In the genomic region with DNA sequence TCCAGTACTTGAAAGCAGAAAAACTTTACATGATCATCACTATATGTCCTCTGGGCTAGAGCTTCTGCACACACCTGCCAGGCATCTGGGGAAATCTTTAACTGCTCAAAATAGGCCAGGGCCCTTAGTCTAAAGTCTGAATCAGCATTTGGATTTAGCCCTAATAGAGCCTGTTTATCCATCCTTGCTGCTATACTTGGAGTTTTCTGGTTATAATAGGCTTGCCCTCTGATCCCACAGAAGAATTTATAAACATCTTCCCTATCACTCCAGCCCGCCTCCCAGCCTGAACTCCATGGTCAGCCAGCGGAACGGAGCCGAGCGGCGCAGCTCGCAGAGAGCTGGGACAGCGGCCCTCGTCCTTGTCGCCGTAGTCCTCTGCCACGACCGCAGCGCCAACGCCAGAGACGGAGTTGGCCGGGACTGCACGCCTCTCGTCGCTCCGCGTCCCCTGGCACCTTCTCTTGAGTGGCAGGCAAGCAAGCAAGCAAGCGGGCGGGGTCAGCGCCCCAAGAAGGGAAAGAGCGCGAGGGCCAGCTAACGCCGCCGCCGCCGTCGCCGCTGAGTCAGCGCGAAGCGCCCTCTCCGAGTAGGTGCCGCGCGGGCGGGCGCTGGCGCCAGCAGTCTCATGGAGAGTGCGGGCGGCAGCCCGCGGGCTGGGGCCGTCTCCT, we compare ENCODE assay signal across 1 cellular context.
TF ChIP-seq lines count a peak whose summit lies in the region.

No MANE protein-coding gene starts in this region.

TF ChIP-seq in HepG2, 621 proteins besides CTCF, POLR2A, EP300 and RAD21 (continued from another document and continues in another):
- TF ChIP-seq ZNF512B (CRISPR knock-in tag; IDR thresholded peaks at IDR 0.05; ENCODE audit: borderline replicate concordance), result peak; percentile 99
- TF ChIP-seq ZMYM3 (CRISPR knock-in tag; IDR thresholded peaks at IDR 0.05), result peak; percentile 91
- TF ChIP-seq ZBTB8A (CRISPR knock-in tag; IDR thresholded peaks at IDR 0.05; ENCODE audit: borderline replicate concordance, low read depth), result no peak
- TF ChIP-seq ZNF317 (CRISPR knock-in tag; IDR thresholded peaks at IDR 0.05), result peak; percentile 80; the same call in 1 of the 2 replicates
- no peak for TF ChIP-seq THYN1 (CRISPR knock-in tag; IDR thresholded peaks at IDR 0.05; ENCODE audit: borderline replicate concordance, low read depth)
- no peak for TF ChIP-seq ZNF101 (CRISPR knock-in tag; IDR thresholded peaks at IDR 0.05; ENCODE audit: borderline replicate concordance, low read depth)
- TF ChIP-seq, protein P1, sequence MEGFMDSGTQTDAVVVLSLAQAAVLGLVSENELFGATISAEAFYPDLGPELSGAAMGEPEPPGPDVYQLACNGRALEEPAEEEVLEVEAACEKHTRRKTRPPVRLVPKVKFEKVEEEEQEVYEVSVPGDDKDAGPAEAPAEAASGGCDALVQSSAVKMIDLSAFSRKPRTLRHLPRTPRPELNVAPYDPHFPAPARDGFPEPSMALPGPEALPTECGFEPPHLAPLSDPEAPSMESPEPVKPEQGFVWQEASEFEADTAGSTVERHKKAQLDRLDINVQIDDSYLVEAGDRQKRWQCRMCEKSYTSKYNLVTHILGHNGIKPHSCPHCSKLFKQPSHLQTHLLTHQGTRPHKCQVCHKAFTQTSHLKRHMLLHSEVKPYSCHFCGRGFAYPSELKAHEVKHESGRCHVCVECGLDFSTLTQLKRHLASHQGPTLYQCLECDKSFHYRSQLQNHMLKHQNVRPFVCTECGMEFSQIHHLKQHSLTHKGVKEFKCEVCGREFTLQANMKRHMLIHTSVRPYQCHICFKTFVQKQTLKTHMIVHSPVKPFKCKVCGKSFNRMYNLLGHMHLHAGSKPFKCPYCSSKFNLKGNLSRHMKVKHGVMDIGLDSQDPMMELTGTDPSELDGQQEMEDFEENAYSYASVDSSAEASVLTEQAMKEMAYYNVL (CRISPR knock-in tag; IDR thresholded peaks at IDR 0.05; ENCODE audit: borderline replicate concordance), result 0 out of 2 replicates have a peak, but pooled peaks have one; percentile 79
- TF ChIP-seq ZNF678 (CRISPR knock-in tag; IDR thresholded peaks at IDR 0.05), result peak; percentile 77; the same call in 1 of the 2 replicates
- TF ChIP-seq ZNF383 (CRISPR knock-in tag; IDR thresholded peaks at IDR 0.05; ENCODE audit: borderline replicate concordance), result no peak
- TF ChIP-seq FOXA3 (CRISPR knock-in tag; IDR thresholded peaks at IDR 0.05), result peak; percentile 19; the same call in 1 of the 2 replicates
- no peak for TF ChIP-seq SNAPC2 (CRISPR knock-in tag; IDR thresholded peaks at IDR 0.05)
- TF ChIP-seq ZNF615 (CRISPR knock-in tag; IDR thresholded peaks at IDR 0.05; ENCODE audit: borderline replicate concordance), result no peak
- TF ChIP-seq MIXL1 (CRISPR knock-in tag; IDR thresholded peaks at IDR 0.05), result no peak
- TF ChIP-seq TAF15 (IDR thresholded peaks at IDR 0.05; ENCODE audit: low read depth, low read length, poor library complexity, severe bottlenecking), result no peak
- TF ChIP-seq MEF2D (CRISPR knock-in tag; IDR thresholded peaks at IDR 0.05), result peak; percentile 67; the same call in 1 of the 2 replicates
- TF ChIP-seq ZNF350 (CRISPR knock-in tag; IDR thresholded peaks at IDR 0.05; ENCODE audit: borderline replicate concordance, low read depth), result peak; percentile 79
- TF ChIP-seq DNMT1 (CRISPR knock-in tag; IDR thresholded peaks at IDR 0.05), result peak; percentile 74; the same call in 1 of the 2 replicates
- TF ChIP-seq ATF7 (IDR thresholded peaks at IDR 0.05), result no peak
- TF ChIP-seq ATF7 (CRISPR knock-in tag; IDR thresholded peaks at IDR 0.05), result no peak
- TF ChIP-seq ZFP90 (CRISPR knock-in tag; IDR thresholded peaks at IDR 0.05; ENCODE audit: borderline replicate concordance), result 0 out of 2 replicates have a peak, but pooled peaks have one; percentile 79
- TF ChIP-seq ZNF121 (CRISPR knock-in tag; IDR thresholded peaks at IDR 0.05), result no peak; the same call in 1 of the 2 replicates
- peak; percentile 71; the same call in 1 of the 2 replicates for TF ChIP-seq SMAD9 (CRISPR knock-in tag; IDR thresholded peaks at IDR 0.05)
- peak; percentile 93 for TF ChIP-seq LBX2 (CRISPR knock-in tag; IDR thresholded peaks at IDR 0.05; ENCODE audit: borderline replicate concordance)
- peak; percentile 81; the same call in 1 of the 2 replicates for TF ChIP-seq REPIN1 (CRISPR knock-in tag; IDR thresholded peaks at IDR 0.05; ENCODE audit: borderline replicate concordance, low read depth)
- no peak for TF ChIP-seq MYNN (CRISPR knock-in tag; IDR thresholded peaks at IDR 0.05; ENCODE audit: low read depth)
- TF ChIP-seq ZNF782 (CRISPR knock-in tag; IDR thresholded peaks at IDR 0.05; ENCODE audit: borderline replicate concordance), result no peak
- TF ChIP-seq RFX1 (IDR thresholded peaks at IDR 0.05), result no peak
- TF ChIP-seq ZNF839 (CRISPR knock-in tag; IDR thresholded peaks at IDR 0.05; ENCODE audit: borderline replicate concordance), result peak; percentile 83; the same call in 1 of the 2 replicates
- TF ChIP-seq KLF11 (CRISPR knock-in tag; IDR thresholded peaks at IDR 0.05), result no peak
- TF ChIP-seq, protein P2, sequence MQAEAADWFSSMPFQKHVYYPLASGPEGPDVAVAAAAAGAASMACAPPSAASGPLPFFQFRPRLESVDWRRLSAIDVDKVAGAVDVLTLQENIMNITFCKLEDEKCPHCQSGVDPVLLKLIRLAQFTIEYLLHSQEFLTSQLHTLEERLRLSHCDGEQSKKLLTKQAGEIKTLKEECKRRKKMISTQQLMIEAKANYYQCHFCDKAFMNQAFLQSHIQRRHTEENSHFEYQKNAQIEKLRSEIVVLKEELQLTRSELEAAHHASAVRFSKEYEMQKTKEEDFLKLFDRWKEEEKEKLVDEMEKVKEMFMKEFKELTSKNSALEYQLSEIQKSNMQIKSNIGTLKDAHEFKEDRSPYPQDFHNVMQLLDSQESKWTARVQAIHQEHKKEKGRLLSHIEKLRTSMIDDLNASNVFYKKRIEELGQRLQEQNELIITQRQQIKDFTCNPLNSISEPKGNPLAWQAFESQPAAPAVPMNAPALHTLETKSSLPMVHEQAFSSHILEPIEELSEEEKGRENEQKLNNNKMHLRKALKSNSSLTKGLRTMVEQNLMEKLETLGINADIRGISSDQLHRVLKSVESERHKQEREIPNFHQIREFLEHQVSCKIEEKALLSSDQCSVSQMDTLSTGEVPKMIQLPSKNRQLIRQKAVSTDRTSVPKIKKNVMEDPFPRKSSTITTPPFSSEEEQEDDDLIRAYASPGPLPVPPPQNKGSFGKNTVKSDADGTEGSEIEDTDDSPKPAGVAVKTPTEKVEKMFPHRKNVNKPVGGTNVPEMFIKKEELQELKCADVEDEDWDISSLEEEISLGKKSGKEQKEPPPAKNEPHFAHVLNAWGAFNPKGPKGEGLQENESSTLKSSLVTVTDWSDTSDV (CRISPR knock-in tag; IDR thresholded peaks at IDR 0.05), result peak; percentile 86; the same call in 1 of the 2 replicates
- peak; percentile 31 for TF ChIP-seq TARDBP (CRISPR knock-in tag; IDR thresholded peaks at IDR 0.05)
- TF ChIP-seq SIN3A (IDR thresholded peaks at IDR 0.05; ENCODE audit: borderline replicate concordance, low read depth, low read length), result no peak
- TF ChIP-seq PRDM10 (CRISPR knock-in tag; IDR thresholded peaks at IDR 0.05; ENCODE audit: low read depth), result peak; percentile 24; the same call in 1 of the 2 replicates
- TF ChIP-seq ZBTB7B (CRISPR knock-in tag; IDR thresholded peaks at IDR 0.05), result peak; percentile 75; the same call in 1 of the 2 replicates
- TF ChIP-seq ZNF12 (CRISPR knock-in tag; IDR thresholded peaks at IDR 0.05), result no peak
- TF ChIP-seq CHD2 (IDR thresholded peaks at IDR 0.05; ENCODE audit: low read depth, low read length), result 0 out of 2 replicates have a peak, but pooled peaks have one; percentile 8
- no peak for TF ChIP-seq SOX6 (IDR thresholded peaks at IDR 0.05)
- TF ChIP-seq SOX6 (CRISPR knock-in tag; IDR thresholded peaks at IDR 0.05), result peak; percentile 67; the same call in 1 of the 2 replicates
- TF ChIP-seq ZNF343 (CRISPR knock-in tag; IDR thresholded peaks at IDR 0.05), result no peak
- TF ChIP-seq, protein P3, sequence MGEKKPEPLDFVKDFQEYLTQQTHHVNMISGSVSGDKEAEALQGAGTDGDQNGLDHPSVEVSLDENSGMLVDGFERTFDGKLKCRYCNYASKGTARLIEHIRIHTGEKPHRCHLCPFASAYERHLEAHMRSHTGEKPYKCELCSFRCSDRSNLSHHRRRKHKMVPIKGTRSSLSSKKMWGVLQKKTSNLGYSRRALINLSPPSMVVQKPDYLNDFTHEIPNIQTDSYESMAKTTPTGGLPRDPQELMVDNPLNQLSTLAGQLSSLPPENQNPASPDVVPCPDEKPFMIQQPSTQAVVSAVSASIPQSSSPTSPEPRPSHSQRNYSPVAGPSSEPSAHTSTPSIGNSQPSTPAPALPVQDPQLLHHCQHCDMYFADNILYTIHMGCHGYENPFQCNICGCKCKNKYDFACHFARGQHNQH (CRISPR knock-in tag; IDR thresholded peaks at IDR 0.05), result peak; percentile 75
- no peak for TF ChIP-seq NFATC3 (CRISPR knock-in tag; IDR thresholded peaks at IDR 0.05)
- peak; percentile 41; the same call in 1 of the 2 replicates for TF ChIP-seq NFKBIZ (CRISPR knock-in tag; IDR thresholded peaks at IDR 0.05)
- peak; percentile 47; the same call in 1 of the 2 replicates for TF ChIP-seq SOX5 (CRISPR knock-in tag; IDR thresholded peaks at IDR 0.05; ENCODE audit: borderline replicate concordance)
- TF ChIP-seq, protein P4, sequence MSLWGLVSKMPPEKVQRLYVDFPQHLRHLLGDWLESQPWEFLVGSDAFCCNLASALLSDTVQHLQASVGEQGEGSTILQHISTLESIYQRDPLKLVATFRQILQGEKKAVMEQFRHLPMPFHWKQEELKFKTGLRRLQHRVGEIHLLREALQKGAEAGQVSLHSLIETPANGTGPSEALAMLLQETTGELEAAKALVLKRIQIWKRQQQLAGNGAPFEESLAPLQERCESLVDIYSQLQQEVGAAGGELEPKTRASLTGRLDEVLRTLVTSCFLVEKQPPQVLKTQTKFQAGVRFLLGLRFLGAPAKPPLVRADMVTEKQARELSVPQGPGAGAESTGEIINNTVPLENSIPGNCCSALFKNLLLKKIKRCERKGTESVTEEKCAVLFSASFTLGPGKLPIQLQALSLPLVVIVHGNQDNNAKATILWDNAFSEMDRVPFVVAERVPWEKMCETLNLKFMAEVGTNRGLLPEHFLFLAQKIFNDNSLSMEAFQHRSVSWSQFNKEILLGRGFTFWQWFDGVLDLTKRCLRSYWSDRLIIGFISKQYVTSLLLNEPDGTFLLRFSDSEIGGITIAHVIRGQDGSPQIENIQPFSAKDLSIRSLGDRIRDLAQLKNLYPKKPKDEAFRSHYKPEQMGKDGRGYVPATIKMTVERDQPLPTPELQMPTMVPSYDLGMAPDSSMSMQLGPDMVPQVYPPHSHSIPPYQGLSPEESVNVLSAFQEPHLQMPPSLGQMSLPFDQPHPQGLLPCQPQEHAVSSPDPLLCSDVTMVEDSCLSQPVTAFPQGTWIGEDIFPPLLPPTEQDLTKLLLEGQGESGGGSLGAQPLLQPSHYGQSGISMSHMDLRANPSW (CRISPR knock-in tag; IDR thresholded peaks at IDR 0.05; ENCODE audit: borderline replicate concordance), result no peak
- TF ChIP-seq ZNF773 (CRISPR knock-in tag; IDR thresholded peaks at IDR 0.05; ENCODE audit: borderline replicate concordance), result no peak
